8 cellular contexts compared by ENCODE assay signal in genomic region chr3:31531465-31531991, GRCh38. TPM values are rescaled to one million over a fixed set of nuclear protein-coding genes. Genes with fewer than 3 reads are reported as not detected.
A peak's percentile ranks its signal among the peaks of the same experiment; 100 is the strongest.
DNase-seq lines count a peak whose midpoint lies in the region; ATAC-seq, FAIRE-seq and TF ChIP-seq lines count a peak whose summit lies in the region.

No MANE protein-coding gene starts in this region.

- H3K9ac ChIP-seq in MM.1S (ENCODE audit: low read length) = peak overlapping the region; percentile 93
- peak overlapping the region; percentile 90 for H3K9ac ChIP-seq in mammary epithelial cell (ENCODE audit: insufficient read depth, low read length)
- peak overlapping the region; percentile 75 for H3K9ac ChIP-seq in mucosa of stomach (ENCODE audit: low read length)

- ATAC-seq in HG03175 (IDR thresholded peaks at IDR 0.05; ENCODE audit: unreplicated experiment) = no peak

- H3K9me2 ChIP-seq in DOHH2 (replicated peaks; ENCODE audit: control insufficient read depth, low read length) (no peaks in the 10 kb centered on the region), MM.1S (replicated peaks; ENCODE audit: insufficient read depth, low read length) (no peaks in the 10 kb centered on the region)

- H3K27ac ChIP-seq in DOHH2 (ENCODE audit: low read depth, low read length) = peak overlapping the region; percentile 91
- peak overlapping the region; percentile 98 for H3K27ac ChIP-seq in MM.1S (ENCODE audit: low read length)
- peak overlapping the region; percentile 81 for H3K27ac ChIP-seq in mammary epithelial cell (ENCODE audit: insufficient read depth, low read depth, low read length)

- in situ Hi-C loops in mammary epithelial cell (cut with MboI; ENCODE audit: low sequenced_read_pairs in 2 of 2) = no loop called here

- intact Hi-C loops in mammary epithelial cell (cut with micrococcal nuclease) = no loop called here

- H3K36me3 ChIP-seq in DOHH2 (ENCODE audit: control insufficient read depth, low read length) (peaks cover 28% of the 10 kb centered on the region), MM.1S (replicated peaks; ENCODE audit: insufficient read depth, low read length) (no peaks in the 10 kb centered on the region; the same call in 1 of the 2 replicates), mammary epithelial cell (ENCODE audit: insufficient read depth, low read length) (no peaks in the 10 kb centered on the region), mucosa of stomach (ENCODE audit: control insufficient read depth, insufficient read depth, low read length) (no peaks in the 10 kb centered on the region)

- H3K4me2 ChIP-seq in DOHH2 (ENCODE audit: low read length) (peak overlapping the region; percentile 90), MM.1S (ENCODE audit: low read depth, low read length) (peak overlapping the region; percentile 66), mammary epithelial cell (ENCODE audit: insufficient read depth, low read depth, low read length) (peak overlapping the region; percentile 84)

- H2AFZ ChIP-seq in MM.1S (ENCODE audit: low read length) (peak overlapping the region; percentile 69), mammary epithelial cell (ENCODE audit: low read depth, low read length) (peak overlapping the region; percentile 88)

- dilution Hi-C loops in mammary epithelial cell (cut with HindIII; ENCODE audit: low sequenced_read_pairs) = no loop called here

- TF ChIP-seq CTCF in DOHH2 (IDR thresholded peaks at IDR 0.05; ENCODE audit: low read depth, low read length, poor library complexity, severe bottlenecking) (peak; percentile 41), MM.1S (IDR thresholded peaks at IDR 0.05; ENCODE audit: low read length) (peak; percentile 31), mammary epithelial cell (conservative IDR thresholded peaks at IDR 0.05 in 1 of 2, IDR thresholded peaks at IDR 0.05 in 1 of 2; ENCODE audit: extremely low read depth in 1 of 2, insufficient read depth in 1 of 2, low read depth in 1 of 2, low read length in 2 of 2) (peak in 1 of 2 donors; percentile 29)

- DNase-seq in MM.1S (peak; percentile 28), mammary epithelial cell (no peak), frontal cortex (ENCODE audit: low spot score in 2 of 2) (no peak), SK-N-DZ (ENCODE audit: low spot score) (no peak), NCI-H1930 (lab: John Stamatoyannopoulos, UW) (no peak)

- H3K27me3 ChIP-seq in DOHH2 (ENCODE audit: control insufficient read depth, low read length) (no peaks in the 10 kb centered on the region), MM.1S (replicated peaks; ENCODE audit: insufficient read depth, low read length) (no peaks in the 10 kb centered on the region), mammary epithelial cell (ENCODE audit: insufficient read depth, low read length) (no peaks in the 10 kb centered on the region), mucosa of stomach (ENCODE audit: control insufficient read depth, insufficient read depth, low read length) (no peaks in the 10 kb centered on the region)

- BruUV-seq in mammary epithelial cell (replicated peaks; lab: Mats Ljungman, UMichigan) = no TSS peak

- WGBS in mammary epithelial cell (ENCODE audit: low coverage, missing lambda C conversion rate) = 5% methylated on average over 15 of the region's 31 CpGs

- H3K9me3 ChIP-seq in DOHH2 (ENCODE audit: control insufficient read depth, insufficient read depth, low read length) (no peaks in the 10 kb centered on the region), MM.1S (replicated peaks; ENCODE audit: insufficient read depth, low read length) (no peaks in the 10 kb centered on the region), mammary epithelial cell (replicated peaks; ENCODE audit: insufficient read depth, low read length) (no peaks in the 10 kb centered on the region), mucosa of stomach (ENCODE audit: control insufficient read depth, low read length) (no peaks in the 10 kb centered on the region)

- peaks cover 36% of the 10 kb centered on the region for H3K4me1 ChIP-seq in DOHH2 (ENCODE audit: control insufficient read depth, low read length)
- no peaks in the 10 kb centered on the region; the same call in 1 of the 2 replicates for H3K4me1 ChIP-seq in MM.1S (ENCODE audit: low read length)
- peaks cover 4% of the 10 kb centered on the region for H3K4me1 ChIP-seq in mammary epithelial cell (ENCODE audit: insufficient read depth, low read length)
- peaks cover 9% of the 10 kb centered on the region for H3K4me1 ChIP-seq in mucosa of stomach (ENCODE audit: control insufficient read depth, insufficient read depth, low read length)

- H3K4me3 ChIP-seq in DOHH2 (ENCODE audit: low read length) (peak overlapping the region; percentile 88), MM.1S (ENCODE audit: low read length) (peak overlapping the region; percentile 85), mammary epithelial cell (replicated peaks in 1 of 3; ENCODE audit: insufficient read depth in 1 of 3, low read depth in 2 of 3, low read length in 3 of 3) (peak overlapping the region; percentile 74 to 89 (median 85)), mucosa of stomach (ENCODE audit: low read length) (peak overlapping the region; percentile 23)

- CTCF ChIA-PET in mammary epithelial cell (lab: Charles Lee; ENCODE audit: low non-redundant PET) = no interaction called here

- no peak for FAIRE-seq in frontal cortex (lab: Jason Lieb, UNC)

- H3F3A ChIP-seq in DOHH2 (ENCODE audit: control insufficient read depth, insufficient read depth) (no peaks in the 10 kb centered on the region), MM.1S (ENCODE audit: insufficient read depth, low read length) (peaks cover 16% of the 10 kb centered on the region)

- H3K79me2 ChIP-seq in DOHH2 (ENCODE audit: control insufficient read depth, low read length) (peaks cover 59% of the 10 kb centered on the region), MM.1S (ENCODE audit: low read length) (peaks cover 35% of the 10 kb centered on the region), mammary epithelial cell (ENCODE audit: insufficient read depth, low read length) (peaks cover 37% of the 10 kb centered on the region)

- H4K20me1 ChIP-seq in DOHH2 (ENCODE audit: control insufficient read depth, insufficient read depth, low read depth, low read length) = peaks cover 20% of the 10 kb centered on the region
- peaks cover 22% of the 10 kb centered on the region for H4K20me1 ChIP-seq in MM.1S (ENCODE audit: insufficient read depth, low read length)
- no peaks in the 10 kb centered on the region for H4K20me1 ChIP-seq in mammary epithelial cell (ENCODE audit: insufficient read depth, low read length)

RNA-seq across cellular contexts. Expression of gene STT3B, which starts 1.2 kb away (rescaled TPM):
- total RNA-seq in mammary epithelial cell = 100 to 1,000 TPM in 1 of 2 donors, 10 to 100 TPM in 1; 93.2 to 149 TPM
- polyA plus RNA-seq in mammary epithelial cell = 50.8 TPM
- polyA minus RNA-seq in mammary epithelial cell = 91.9 TPM
- total RNA-seq in frontal cortex = 190 TPM
- 117 and 119 TPM in 2 replicates for polyA plus RNA-seq in SK-N-DZ (2014; cell fraction: cytosol; rRNA removed)
- 80.6 and 94.8 TPM in 2 replicates for polyA plus RNA-seq in SK-N-DZ (2014; cell fraction: nucleus; rRNA removed)

Comparison
In these comparisons a context has a peak if more than half of its experiments do, and no peak if none do; other contexts are left out.
1. H3K4me3 ChIP-seq: peak in every context shown above with its lines; median percentile 88 in DOHH2; 85 in MM.1S; 85 in mammary epithelial cell; 23 in mucosa of stomach.